9 cellular contexts compared by ENCODE assay signal in genomic region chr17:78041401-78042179, GRCh38.
DNase-seq lines count a peak whose midpoint lies in the region; FAIRE-seq and TF ChIP-seq lines count a peak whose summit lies in the region.
"Had no signal": no experiment of that assay in that cellular context is flagged by ENCODE, and none has a peak within 500 bp of the region (broad histone marks: within the 10 kb centered on the region; RNA-seq: fewer than 3 reads in every experiment).

No MANE protein-coding gene starts in this region.

- H3K27ac ChIP-seq in angular gyrus (ENCODE audit: low read depth, low read length) (peak overlapping the region; percentile 99), kidney (ENCODE audit: low read depth in 2 of 2, low read length in 2 of 2) (peak overlapping the region; percentile 75 to 86), tibial artery (peak overlapping the region; percentile 85 to 87)

- H3K4me1 ChIP-seq in kidney (ENCODE audit: control insufficient read depth in 1 of 2, insufficient read depth in 1 of 2, low read depth in 1 of 2, low read length in 2 of 2) (peaks cover 0 to 3% of the 10 kb centered on the region in 2 donors), tibial artery (peaks cover 0 to 38% (median 22%) of the 10 kb centered on the region in 4 donors)

- DNase-seq in activated CD4-positive, alpha-beta T cell treated with anti-CD3 and anti-CD28 coated beads, Interleukin-2, amount 10 ng/mL, durations not matched to agents 24 days and 14 days, result no peak
- no peak for DNase-seq in activated CD4-positive, alpha-beta T cell treated with anti-CD3 and anti-CD28 coated beads, Interleukin-2, amount 50 U/mL, for 4 hours
- DNase-seq in kidney (no peak), tibial artery (no peak), glomerular visceral epithelial cell (ENCODE audit: extremely low spot score) (no peak), HUDEP-2 (lab: John Stamatoyannopoulos, UW; ENCODE audit: unreplicated experiment in 76 of 76) (no peak), COLO668 (lab: John Stamatoyannopoulos, UW; ENCODE audit: unreplicated experiment) (no peak)

- H3K36me3 ChIP-seq in kidney (ENCODE audit: control insufficient read depth in 1 of 2, insufficient read depth in 2 of 2, low read length in 2 of 2) (peaks cover 3 to 5% of the 10 kb centered on the region in 2 donors), tibial artery (peaks cover 0 to 9% (median 6%) of the 10 kb centered on the region in 3 donors)

- peak overlapping the region; percentile 68 to 73 for H3K4me3 ChIP-seq in kidney (ENCODE audit: low read length in 2 of 2)
- H3K4me3 ChIP-seq in tibial artery, result peak overlapping the region; percentile 58 to 62

- H3K9me3 ChIP-seq in kidney (ENCODE audit: control insufficient read depth in 1 of 2, low read length in 2 of 2) (no peaks in the 10 kb centered on the region), tibial artery (no peaks in the 10 kb centered on the region)

- TF ChIP-seq CTCF in kidney (IDR thresholded peaks at IDR 0.05; ENCODE audit: borderline replicate concordance, extremely low read depth, insufficient read depth) (no peak), tibial artery (IDR thresholded peaks at IDR 0.05) (no peak)

- peaks cover 19% of the 10 kb centered on the region for H3K36me3 Mint-ChIP-seq in activated CD4-positive, alpha-beta T cell treated with anti-CD3 and anti-CD28 coated beads, Interleukin-2, amount 10 ng/mL, durations not matched to agents 24 days and 14 days (ENCODE audit: low read depth)

- intact Hi-C loops in activated CD4-positive, alpha-beta T cell treated with anti-CD3 and anti-CD28 coated beads, Interleukin-2, amount 10 ng/mL, durations not matched to agents 24 days and 14 days (cut with micrococcal nuclease), result no loop called here
- intact Hi-C loops in kidney (cut with DNase I) (no loop called here), tibial artery (cut with DNase I; ENCODE audit: low total_unique reads) (no loop called here)

- no peak for FAIRE-seq in kidney (lab: Jason Lieb, UNC)
- FAIRE-seq: colon had no signal

- H3K27ac Mint-ChIP-seq in activated CD4-positive, alpha-beta T cell treated with anti-CD3 and anti-CD28 coated beads, Interleukin-2, amount 10 ng/mL, durations not matched to agents 24 days and 14 days, result peak overlapping the region; percentile 55

- no peaks in the 10 kb centered on the region for H3K27me3 Mint-ChIP-seq in activated CD4-positive, alpha-beta T cell treated with anti-CD3 and anti-CD28 coated beads, Interleukin-2, amount 10 ng/mL, durations not matched to agents 24 days and 14 days

- H3K9ac ChIP-seq in kidney (ENCODE audit: low read length in 2 of 2), result peak overlapping the region in 1 of 2 donors; percentile 47

- no peaks in the 10 kb centered on the region for H3K9me3 Mint-ChIP-seq in activated CD4-positive, alpha-beta T cell treated with anti-CD3 and anti-CD28 coated beads, Interleukin-2, amount 10 ng/mL, durations not matched to agents 24 days and 14 days

- peaks cover 7% of the 10 kb centered on the region for H3K4me1 Mint-ChIP-seq in activated CD4-positive, alpha-beta T cell treated with anti-CD3 and anti-CD28 coated beads, Interleukin-2, amount 10 ng/mL, durations not matched to agents 24 days and 14 days

- no peaks in the 10 kb centered on the region for H3K27me3 ChIP-seq in tibial artery

- peak overlapping the region; percentile 77 for H3K4me3 Mint-ChIP-seq in activated CD4-positive, alpha-beta T cell treated with anti-CD3 and anti-CD28 coated beads, Interleukin-2, amount 10 ng/mL, durations not matched to agents 24 days and 14 days
